8 cellular contexts compared by ENCODE assay signal in the genomic region with DNA sequence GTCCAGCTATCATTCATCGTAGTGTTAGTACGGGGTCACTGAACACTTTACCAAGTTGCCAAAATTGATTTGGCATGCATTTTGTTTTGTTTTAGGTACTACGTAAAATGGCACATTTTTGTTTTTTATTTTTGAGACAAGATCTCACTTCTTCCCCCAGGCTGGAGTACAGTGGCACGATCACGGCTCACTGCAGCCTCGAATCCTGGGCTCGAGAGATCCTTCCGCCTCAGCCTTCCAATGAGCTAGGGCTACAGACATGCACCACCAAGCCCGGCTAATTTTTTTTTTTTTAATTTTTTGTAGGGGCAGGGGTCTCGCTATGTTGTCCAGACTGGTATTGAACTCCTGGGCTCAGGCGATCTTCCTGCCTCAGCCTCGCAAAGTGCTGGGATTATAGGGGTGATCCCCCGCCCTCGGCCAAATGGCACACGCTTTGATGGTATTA. TPM values are rescaled to one million over a fixed set of nuclear protein-coding genes. Genes with fewer than 3 reads are reported as not detected.
DNase-seq lines count a peak whose midpoint lies in the region; ATAC-seq and TF ChIP-seq lines count a peak whose summit lies in the region.

No MANE protein-coding gene starts in this region.

- H3K36me3 Mint-ChIP-seq in chondrocyte (ENCODE audit: low read depth): peaks cover 6% of the 10 kb centered on the region

- DNase-seq in NCI-H69 (lab: John Stamatoyannopoulos, UW) (peak; percentile 25), chondrocyte (ENCODE audit: low spot score) (no peak), NCI-H774 (lab: John Stamatoyannopoulos, UW) (no peak)

- H3K4me3 ChIP-seq in GM08714 (ENCODE audit: low read length): peak overlapping the region; percentile 73
- H3K4me3 ChIP-seq in mononuclear cell (ENCODE audit: low read length): peak overlapping the region; percentile 78

- no peak for TF ChIP-seq CTCF in chondrocyte (IDR thresholded peaks at IDR 0.05)

- H3K4me3 Mint-ChIP-seq in chondrocyte (ENCODE audit: unreplicated experiment): peak overlapping the region; percentile 84

- H3K9me3 Mint-ChIP-seq in chondrocyte (ENCODE audit: low read depth): no peaks in the 10 kb centered on the region

- H3K4me1 ChIP-seq in mononuclear cell (ENCODE audit: insufficient read depth, low read length): peaks cover 39% of the 10 kb centered on the region

- peaks cover 36% of the 10 kb centered on the region for H3K4me1 Mint-ChIP-seq in chondrocyte (ENCODE audit: low read depth)

- H3K27me3 ChIP-seq in mononuclear cell (ENCODE audit: insufficient read depth, low read length): no peaks in the 10 kb centered on the region

- peak overlapping the region; percentile 78 for H3K27ac Mint-ChIP-seq in chondrocyte (ENCODE audit: unreplicated experiment)

- ATAC-seq in HG02884 (IDR thresholded peaks at IDR 0.05; ENCODE audit: unreplicated experiment) (no peak), HG02973 (IDR thresholded peaks at IDR 0.05; ENCODE audit: unreplicated experiment) (no peak), GM21786 (IDR thresholded peaks at IDR 0.05; ENCODE audit: unreplicated experiment) (no peak)

- no peaks in the 10 kb centered on the region for H3K9me3 ChIP-seq in mononuclear cell (ENCODE audit: low read depth, low read length)

- no peaks in the 10 kb centered on the region for H3K27me3 Mint-ChIP-seq in chondrocyte (ENCODE audit: low read depth)

RNA-seq across cellular contexts. Expression of a gene that starts 0.8 kb away (rescaled TPM):
- total RNA-seq in chondrocyte: 13.6 to 18.2 TPM (median 15.6 TPM) in 3 replicates
- total RNA-seq in mononuclear cell: 13.7 TPM
